ENCODE assay signal across 8 cellular contexts in the genomic region with DNA sequence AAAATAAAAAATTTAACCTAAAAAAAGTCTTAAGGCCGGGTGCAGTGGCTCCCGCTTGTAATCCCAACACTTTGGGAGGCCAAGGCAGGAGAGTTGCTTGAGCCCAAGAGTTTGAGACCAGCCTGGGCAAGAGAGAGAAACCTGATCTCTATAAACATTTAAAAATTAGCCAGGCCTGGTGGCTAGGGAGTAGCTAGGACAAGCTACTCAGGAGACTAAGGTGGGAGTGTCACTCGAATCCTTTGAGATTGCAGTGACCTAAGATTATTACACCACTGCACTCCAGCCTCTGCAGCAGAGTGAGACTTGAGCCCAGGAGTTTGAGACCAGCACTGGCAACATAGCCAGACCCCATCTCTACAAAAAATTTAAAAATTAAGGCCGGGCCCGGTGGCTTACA. TPM values are rescaled to one million over a fixed set of nuclear protein-coding genes. Genes with fewer than 3 reads are reported as not detected.
A peak's percentile ranks its signal among the peaks of the same experiment; 100 is the strongest.
DNase-seq lines count a peak whose midpoint lies in the region; ATAC-seq and TF ChIP-seq lines count a peak whose summit lies in the region.

No MANE protein-coding gene starts in this region.

- no peak for ATAC-seq in CD4-positive, CD25-positive, alpha-beta regulatory T cell (ENCODE audit: low read depth in 2 of 2)
- ATAC-seq in GM21447 (IDR thresholded peaks at IDR 0.05; ENCODE audit: unreplicated experiment) = no peak

- no peak for TF ChIP-seq POLR2A in NB4 (IDR thresholded peaks at IDR 0.05; ENCODE audit: extremely low read depth, insufficient read length)

- no peaks in the 10 kb centered on the region for H3F3A ChIP-seq in neural cell (ENCODE audit: insufficient read depth, low read length, poor library complexity, severe bottlenecking)

- peak overlapping the region in 1 of 3 donors; percentile 100 for H3K27ac Mint-ChIP-seq in CD4-positive, CD25-positive, alpha-beta regulatory T cell

- TF ChIP-seq RAD21 in neural cell (conservative IDR thresholded peaks at IDR 0.05) = no peak

- H3K4me1 Mint-ChIP-seq in CD4-positive, CD25-positive, alpha-beta regulatory T cell = peaks cover 11 to 78% (median 54%) of the 10 kb centered on the region in 4 donors

- H3K9me2 ChIP-seq in neural cell (ENCODE audit: insufficient read depth, low read length) = no peaks in the 10 kb centered on the region

- H3K4me2 ChIP-seq in neural cell (ENCODE audit: low read length) = peak overlapping the region; percentile 92

- peaks cover 24% of the 10 kb centered on the region for H3K36me3 Mint-ChIP-seq in CD4-positive, CD25-positive, alpha-beta regulatory T cell

- H3K9ac ChIP-seq in duodenal mucosa (ENCODE audit: low read depth in 1 of 2, low read length in 2 of 2) = peak overlapping the region; percentile 88 to 99
- H3K9ac ChIP-seq in neural cell (ENCODE audit: low read length) = peak overlapping the region; percentile 90

- peaks cover 58% of the 10 kb centered on the region for H3K4me1 ChIP-seq in CD4-positive, CD25-positive, alpha-beta regulatory T cell (ENCODE audit: control insufficient read depth, insufficient read depth, low read length, poor library complexity, severe bottlenecking)
- peaks cover 23 to 30% of the 10 kb centered on the region in 2 donors for H3K4me1 ChIP-seq in duodenal mucosa (ENCODE audit: control insufficient read depth in 1 of 2, insufficient read depth in 2 of 2, low read length in 2 of 2)

- H3K27me3 Mint-ChIP-seq in CD4-positive, CD25-positive, alpha-beta regulatory T cell = peaks cover 4% of the 10 kb centered on the region

- peak overlapping the region; percentile 97 for H3K27ac ChIP-seq in CD4-positive, CD25-positive, alpha-beta regulatory T cell (ENCODE audit: insufficient read depth, low read length, poor library complexity, severe bottlenecking)
- H3K27ac ChIP-seq in duodenal mucosa (ENCODE audit: low read depth, low read length) (no peak overlapping the region), neural cell (ENCODE audit: low read length) (no peak overlapping the region)

- TF ChIP-seq EP300 in neural cell (conservative IDR thresholded peaks at IDR 0.05; ENCODE audit: poor library complexity, severe bottlenecking) = no peak

- no peaks in the 10 kb centered on the region for H3K9me3 ChIP-seq in CD4-positive, CD25-positive, alpha-beta regulatory T cell (ENCODE audit: control insufficient read depth in 2 of 2, low read length in 2 of 2)
- H3K9me3 ChIP-seq in duodenal mucosa (ENCODE audit: control insufficient read depth in 1 of 2, low read length in 2 of 2) (no peaks in the 10 kb centered on the region), neural cell (ENCODE audit: low read length) (no peaks in the 10 kb centered on the region)

- peak overlapping the region; percentile 98 for H3K4me3 ChIP-seq in CD4-positive, CD25-positive, alpha-beta regulatory T cell (ENCODE audit: low read depth, low read length)
- H3K4me3 ChIP-seq in NB4 (ENCODE audit: low read depth, low read length) (peak overlapping the region; percentile 92), duodenal mucosa (ENCODE audit: low read depth in 1 of 2, low read length in 2 of 2) (peak overlapping the region; percentile 82 to 99), neural cell (ENCODE audit: low read length) (peak overlapping the region; percentile 79), H7 (ENCODE audit: insufficient read depth, low read depth, low read length) (no peak overlapping the region)

- H3K36me3 ChIP-seq in CD4-positive, CD25-positive, alpha-beta regulatory T cell (ENCODE audit: control insufficient read depth, insufficient read depth, low read length) = peaks cover 24% of the 10 kb centered on the region
- H3K36me3 ChIP-seq in duodenal mucosa (ENCODE audit: control insufficient read depth in 1 of 2, insufficient read depth in 2 of 2, low read length in 2 of 2) (peaks cover 8 to 33% of the 10 kb centered on the region in 2 donors), neural cell (ENCODE audit: insufficient read depth, low read length) (no peaks in the 10 kb centered on the region), H7 (replicated peaks; ENCODE audit: control insufficient read depth, insufficient read depth, low read length) (peaks cover 8% of the 10 kb centered on the region)

- peak overlapping the region; percentile 87 for H2AFZ ChIP-seq in neural cell (ENCODE audit: low read depth, low read length)

- TF ChIP-seq CTCF in NB4 (IDR thresholded peaks at IDR 0.05; ENCODE audit: low read depth, low read length) (no peak), neural cell (IDR thresholded peaks at IDR 0.05; ENCODE audit: poor library complexity, severe bottlenecking) (no peak)

- DNase-seq in CD4-positive, CD25-positive, alpha-beta regulatory T cell = no peak
- DNase-seq in NB4 (ENCODE audit: low read depth) (no peak), NCI-H748 treated with DMSO at 0.1 percent for 48 hours (lab: John Stamatoyannopoulos, UW) (no peak), NOMO-1 treated with dmso at 0.1 percent for 144 hours (lab: John Stamatoyannopoulos, UW; ENCODE audit: unreplicated experiment) (no peak), H7 (no peak)

- peak overlapping the region; percentile 97 to 98 (median 98) for H3K4me3 Mint-ChIP-seq in CD4-positive, CD25-positive, alpha-beta regulatory T cell

- peaks cover 0 to 2% (median 0%) of the 10 kb centered on the region in 7 donors for H3K9me3 Mint-ChIP-seq in CD4-positive, CD25-positive, alpha-beta regulatory T cell

- no peaks in the 10 kb centered on the region for H4K20me1 ChIP-seq in neural cell (ENCODE audit: insufficient read depth)

- H3K79me2 ChIP-seq in neural cell (replicated peaks; ENCODE audit: insufficient read depth, low read length) = peaks cover 10% of the 10 kb centered on the region

- H3K27me3 ChIP-seq in CD4-positive, CD25-positive, alpha-beta regulatory T cell (ENCODE audit: control insufficient read depth, insufficient read depth, low read length) = no peaks in the 10 kb centered on the region
- H3K27me3 ChIP-seq in duodenal mucosa (ENCODE audit: control insufficient read depth in 1 of 2, insufficient read depth in 2 of 2, low read length in 2 of 2) (no peaks in the 10 kb centered on the region), neural cell (ENCODE audit: insufficient read depth, low read depth, low read length) (no peaks in the 10 kb centered on the region), H7 (ENCODE audit: control insufficient read depth, insufficient read depth, low read length) (no peaks in the 10 kb centered on the region)

TF ChIP-seq in neural cell, 6 proteins besides CTCF, POLR2A, EP300 and RAD21:
- TF ChIP-seq EZH2 (IDR thresholded peaks at IDR 0.05; ENCODE audit: borderline replicate concordance, insufficient read depth, low read length, poor library complexity, severe bottlenecking) (no peak), MXI1 (conservative IDR thresholded peaks at IDR 0.05; ENCODE audit: poor library complexity, severe bottlenecking) (no peak), TAF1 (IDR thresholded peaks at IDR 0.05; ENCODE audit: low read depth) (no peak), POLR2AphosphoS5 (IDR thresholded peaks at IDR 0.05) (no peak), SMC3 (conservative IDR thresholded peaks at IDR 0.05; ENCODE audit: poor library complexity) (no peak)
- TF ChIP-seq, protein P1, sequence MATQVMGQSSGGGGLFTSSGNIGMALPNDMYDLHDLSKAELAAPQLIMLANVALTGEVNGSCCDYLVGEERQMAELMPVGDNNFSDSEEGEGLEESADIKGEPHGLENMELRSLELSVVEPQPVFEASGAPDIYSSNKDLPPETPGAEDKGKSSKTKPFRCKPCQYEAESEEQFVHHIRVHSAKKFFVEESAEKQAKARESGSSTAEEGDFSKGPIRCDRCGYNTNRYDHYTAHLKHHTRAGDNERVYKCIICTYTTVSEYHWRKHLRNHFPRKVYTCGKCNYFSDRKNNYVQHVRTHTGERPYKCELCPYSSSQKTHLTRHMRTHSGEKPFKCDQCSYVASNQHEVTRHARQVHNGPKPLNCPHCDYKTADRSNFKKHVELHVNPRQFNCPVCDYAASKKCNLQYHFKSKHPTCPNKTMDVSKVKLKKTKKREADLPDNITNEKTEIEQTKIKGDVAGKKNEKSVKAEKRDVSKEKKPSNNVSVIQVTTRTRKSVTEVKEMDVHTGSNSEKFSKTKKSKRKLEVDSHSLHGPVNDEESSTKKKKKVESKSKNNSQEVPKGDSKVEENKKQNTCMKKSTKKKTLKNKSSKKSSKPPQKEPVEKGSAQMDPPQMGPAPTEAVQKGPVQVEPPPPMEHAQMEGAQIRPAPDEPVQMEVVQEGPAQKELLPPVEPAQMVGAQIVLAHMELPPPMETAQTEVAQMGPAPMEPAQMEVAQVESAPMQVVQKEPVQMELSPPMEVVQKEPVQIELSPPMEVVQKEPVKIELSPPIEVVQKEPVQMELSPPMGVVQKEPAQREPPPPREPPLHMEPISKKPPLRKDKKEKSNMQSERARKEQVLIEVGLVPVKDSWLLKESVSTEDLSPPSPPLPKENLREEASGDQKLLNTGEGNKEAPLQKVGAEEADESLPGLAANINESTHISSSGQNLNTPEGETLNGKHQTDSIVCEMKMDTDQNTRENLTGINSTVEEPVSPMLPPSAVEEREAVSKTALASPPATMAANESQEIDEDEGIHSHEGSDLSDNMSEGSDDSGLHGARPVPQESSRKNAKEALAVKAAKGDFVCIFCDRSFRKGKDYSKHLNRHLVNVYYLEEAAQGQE (IDR thresholded peaks at IDR 0.05; ENCODE audit: borderline replicate concordance) = no peak

RNA-seq across cellular contexts. Expression of gene CCDC97, which starts 1.1 kb away (rescaled TPM):
- 43.7 TPM for total RNA-seq in CD4-positive, CD25-positive, alpha-beta regulatory T cell
- 10 to 100 TPM; 17.7 to 21.8 (median 19.6) TPM for polyA plus RNA-seq in CD4-positive, CD25-positive, alpha-beta regulatory T cell
- 4.9 and 5.5 TPM in 2 replicates for polyA plus RNA-seq in neural cell
- polyA minus RNA-seq in neural cell = 8.1 and 10.2 TPM in 2 replicates
- total RNA-seq in H7 (2014; rRNA removed; shearing (Covaris generic)) = 19.6 and 20.8 TPM in 2 replicates

RNA-seq across cellular contexts. Expression of gene TGFB1, which starts 42.6 kb away (rescaled TPM):
- 414 TPM for total RNA-seq in CD4-positive, CD25-positive, alpha-beta regulatory T cell
- polyA plus RNA-seq in CD4-positive, CD25-positive, alpha-beta regulatory T cell = 10 to 100 TPM; 31.6 to 51.8 (median 46.9) TPM
- polyA plus RNA-seq in neural cell = 0.10 TPM in 1 of 2 replicates, not detected in the other
- polyA minus RNA-seq in neural cell = 0.73 TPM in 1 of 2 replicates, not detected in the other
- 8.6 and 11.6 TPM in 2 replicates for total RNA-seq in H7 (2014; rRNA removed; shearing (Covaris generic))

RNA-seq across cellular contexts. Expression of gene HNRNPUL1, which starts 46.9 kb away (rescaled TPM):
- 354 TPM for total RNA-seq in CD4-positive, CD25-positive, alpha-beta regulatory T cell
- polyA plus RNA-seq in CD4-positive, CD25-positive, alpha-beta regulatory T cell = 10 to 100 TPM; 39.3 to 56.8 (median 45.4) TPM
- 34.6 and 38.3 TPM in 2 replicates for polyA plus RNA-seq in neural cell
- 75.0 and 77.7 TPM in 2 replicates for polyA minus RNA-seq in neural cell
- 178 and 194 TPM in 2 replicates for total RNA-seq in H7 (2014; rRNA removed; shearing (Covaris generic))

RNA-seq across cellular contexts. Expression of gene B9D2, which starts 52.9 kb away (rescaled TPM):
- total RNA-seq in CD4-positive, CD25-positive, alpha-beta regulatory T cell = 22.3 TPM
- polyA plus RNA-seq in CD4-positive, CD25-positive, alpha-beta regulatory T cell = 10 to 100 TPM; 23.9 to 28.4 (median 24.3) TPM
- polyA plus RNA-seq in neural cell = 13.2 and 15.9 TPM in 2 replicates
- 7.1 and 7.8 TPM in 2 replicates for polyA minus RNA-seq in neural cell
- total RNA-seq in H7 (2014; rRNA removed; shearing (Covaris generic)) = 1.1 and 2.9 TPM in 2 replicates

Comparison
In these comparisons a context has a peak if more than half of its experiments do, and no peak if none do; other contexts are left out.
1. RNA of gene TGFB1, which starts 42.6 kb away (total RNA-seq): 414 TPM in CD4-positive, CD25-positive, alpha-beta regulatory T cell (single experiment); 8.6 to 11.6 TPM in H7; every median in the first group is over 10 times any median in the second.